ENCODE assay signal across 9 cellular contexts in the genomic region with DNA sequence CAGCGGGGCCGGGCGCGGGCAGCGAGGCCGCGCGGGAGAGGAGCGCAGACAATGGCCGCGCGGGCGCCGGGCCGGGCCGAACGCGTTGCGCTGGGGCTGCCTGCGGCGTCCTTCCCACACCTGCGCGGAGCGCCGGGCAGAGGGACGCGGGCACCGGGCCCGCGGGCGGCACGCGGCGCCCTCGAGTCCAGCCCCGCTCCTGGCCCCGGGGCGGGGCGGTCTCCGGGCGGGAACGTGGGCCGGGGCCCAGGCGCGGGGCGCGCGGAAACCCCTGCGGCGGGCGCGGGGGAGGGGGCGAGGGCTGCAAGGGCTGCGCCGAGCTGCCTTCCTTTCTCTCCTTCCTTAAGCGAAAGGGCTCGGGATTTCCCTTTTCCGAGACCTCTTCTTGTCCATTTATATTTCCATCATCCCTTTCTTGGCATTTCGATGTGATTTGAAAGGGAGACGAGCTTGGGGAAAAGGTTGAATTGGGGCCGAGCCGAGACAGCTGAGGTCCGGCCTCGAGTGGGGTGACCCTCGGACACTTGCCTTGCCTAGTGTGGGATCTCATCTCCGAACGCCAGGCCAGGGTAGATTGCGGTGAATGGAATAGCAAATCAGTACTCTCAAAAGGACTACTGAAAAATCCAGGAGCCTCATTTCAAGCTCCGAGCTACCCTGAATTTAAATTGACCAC. TPM values are rescaled to one million over a fixed set of nuclear protein-coding genes. Genes with fewer than 3 reads are reported as not detected.
DNase-seq lines count a peak whose midpoint lies in the region; ATAC-seq and TF ChIP-seq lines count a peak whose summit lies in the region.
"Had no signal": no experiment of that assay in that cellular context is flagged by ENCODE, and none has a peak within 500 bp of the region (broad histone marks: within the 10 kb centered on the region; RNA-seq: fewer than 3 reads in every experiment).

No MANE protein-coding gene starts in this region.

- peak; percentile 23 for ATAC-seq in CD8-positive, alpha-beta T cell
- ATAC-seq in GM19025 (IDR thresholded peaks at IDR 0.05; ENCODE audit: low read depth, unreplicated experiment), result peak; percentile 39
- peak; percentile 34 for ATAC-seq in HG03139 (IDR thresholded peaks at IDR 0.05; ENCODE audit: unreplicated experiment)

- H3K36me3 ChIP-seq in CD8-positive, alpha-beta T cell (ENCODE audit: insufficient read depth, low read length), result no peaks in the 10 kb centered on the region
- no peaks in the 10 kb centered on the region for H3K36me3 ChIP-seq in Peyer's patch
- H3K36me3 ChIP-seq in colonic mucosa, result no peaks in the 10 kb centered on the region
- H3K36me3 ChIP-seq in tibial artery, result no peaks in the 10 kb centered on the region

- H3K27me3 Mint-ChIP-seq in CD8-positive, alpha-beta T cell (ENCODE audit: low read depth), result peaks cover 17% of the 10 kb centered on the region

- H3K27me3 ChIP-seq in CD8-positive, alpha-beta T cell (ENCODE audit: insufficient read depth, low read length), result no peaks in the 10 kb centered on the region
- H3K27me3 ChIP-seq in Peyer's patch, result no peaks in the 10 kb centered on the region
- H3K27me3 ChIP-seq in colonic mucosa, result no peaks in the 10 kb centered on the region
- no peaks in the 10 kb centered on the region for H3K27me3 ChIP-seq in tibial artery

- TF ChIP-seq CTCF in CD8-positive, alpha-beta T cell (IDR thresholded peaks at IDR 0.05), result no peak
- TF ChIP-seq CTCF in Peyer's patch (IDR thresholded peaks at IDR 0.05) (no peak), colonic mucosa (IDR thresholded peaks at IDR 0.05) (no peak), tibial artery (IDR thresholded peaks at IDR 0.05) (no peak)

- H3K9me3 Mint-ChIP-seq in CD8-positive, alpha-beta T cell, result no peaks in the 10 kb centered on the region

- no peaks in the 10 kb centered on the region for H3K9me3 ChIP-seq in CD8-positive, alpha-beta T cell (ENCODE audit: low read length)
- H3K9me3 ChIP-seq in Peyer's patch, result no peaks in the 10 kb centered on the region
- no peaks in the 10 kb centered on the region for H3K9me3 ChIP-seq in colonic mucosa
- no peaks in the 10 kb centered on the region for H3K9me3 ChIP-seq in tibial artery

- DNase-seq in CD8-positive, alpha-beta T cell, result no peak
- DNase-seq in Peyer's patch, result peak in 1 of 3 donors; percentile 61
- DNase-seq in colonic mucosa, result peak; percentile 31
- DNase-seq in lung microvascular endothelial cell (ENCODE audit: low read depth in 2 of 2), result peak; percentile 12 to 36
- DNase-seq in tibial artery, result no peak
- no peak for DNase-seq in stimulated activated naive CD4-positive, alpha-beta T cell treated with Interleukin-2 at 50 U/mL for 16 hours (lab: John Stamatoyannopoulos, UW)

- peak overlapping the region; percentile 76 for H3K4me3 Mint-ChIP-seq in CD8-positive, alpha-beta T cell

- peaks cover 19% of the 10 kb centered on the region for H3K4me1 Mint-ChIP-seq in CD8-positive, alpha-beta T cell (ENCODE audit: low read depth)

- no peak for TF ChIP-seq POLR2A in Peyer's patch (IDR thresholded peaks at IDR 0.05)

- peak overlapping the region; percentile 36 for H3K4me3 ChIP-seq in CD8-positive, alpha-beta T cell (ENCODE audit: low read depth, low read length)
- H3K4me3 ChIP-seq in Peyer's patch (peak overlapping the region; percentile 58 to 84 (median 75)), colonic mucosa (peak overlapping the region; percentile 81), tibial artery (peak overlapping the region; percentile 75 to 89)

- peaks cover 13% of the 10 kb centered on the region for H3K4me1 ChIP-seq in CD8-positive, alpha-beta T cell (ENCODE audit: insufficient read depth, low read length)
- peaks cover 0 to 6% (median 3%) of the 10 kb centered on the region in 4 donors for H3K4me1 ChIP-seq in Peyer's patch
- H3K4me1 ChIP-seq in colonic mucosa, result no peaks in the 10 kb centered on the region
- peaks cover 0 to 46% (median 10%) of the 10 kb centered on the region in 4 donors for H3K4me1 ChIP-seq in tibial artery

- intact Hi-C loops in CD8-positive, alpha-beta T cell (cut with DNase I, micrococcal nuclease), result loop anchor here in 1 of 2 experiments (5.0 kb wide), 1 partner anchor 42 kb away; a partner anchor contains a TSS
- intact Hi-C loops in colonic mucosa (cut with DNase I) (loop anchor here (5.0 kb wide), 1 partner anchor 37 kb away; no protein-coding TSS in a partner anchor), tibial artery (cut with DNase I; ENCODE audit: low total_unique reads) (no loop called here)

- H3K27ac ChIP-seq in CD8-positive, alpha-beta T cell (ENCODE audit: low read depth, low read length), result no peak overlapping the region
- peak overlapping the region in 2 of 4 donors; percentile 70 to 84 for H3K27ac ChIP-seq in Peyer's patch
- no peak overlapping the region for H3K27ac ChIP-seq in colonic mucosa
- peak overlapping the region; percentile 53 to 74 for H3K27ac ChIP-seq in tibial artery

- peak overlapping the region; percentile 63 to 73 for H3K9ac ChIP-seq in colonic mucosa (ENCODE audit: low read depth in 2 of 2, low read length in 2 of 2)

- CTCF ChIA-PET in CD8-positive, alpha-beta T cell (lab: Charles Lee), result no interaction called here

- H3K36me3 Mint-ChIP-seq in CD8-positive, alpha-beta T cell, result no peaks in the 10 kb centered on the region

- POLR2A ChIA-PET in CD8-positive, alpha-beta T cell (lab: Charles Lee), result interaction anchor here (0.6 kb wide), 1 partner anchor 133 kb away, joined by 3 read pairs; no protein-coding TSS in a partner anchor

- H3K27ac Mint-ChIP-seq in CD8-positive, alpha-beta T cell, result no peak overlapping the region

RNA-seq across cellular contexts. Expression of a gene that starts 0.7 kb away (rescaled TPM):
- under 1 TPM; 0.35 to 0.36 TPM for total RNA-seq in CD8-positive, alpha-beta T cell
- 10 to 100 TPM; 10.6 to 43.7 (median 17.2) TPM for total RNA-seq in Peyer's patch
- total RNA-seq in colonic mucosa, result 10 to 100 TPM in 1 of 2 donors, 1 to 10 TPM in 1; 7.1 to 15.6 TPM
- 14.4 and 21.8 TPM in 2 replicates for total RNA-seq in lung microvascular endothelial cell

RNA-seq across cellular contexts. Expression of a gene that starts 40.0 kb away (rescaled TPM):
- total RNA-seq in CD8-positive, alpha-beta T cell, result 1 to 10 TPM; 2.3 TPM
- total RNA-seq in Peyer's patch (1 to 10 TPM; 5.4 to 9.9 (median 6.9) TPM), colonic mucosa (1 to 10 TPM; 5.3 to 7.0 TPM), lung microvascular endothelial cell (1.7 and 2.6 TPM in 2 replicates)

RNA-seq across cellular contexts. Expression of a gene that starts 40.1 kb away (rescaled TPM):
- 1 to 10 TPM in 1 of 2 experiments, under 1 TPM in 1; 0.95 to 1.4 TPM for total RNA-seq in CD8-positive, alpha-beta T cell
- not detected for total RNA-seq in Peyer's patch
- not detected for total RNA-seq in colonic mucosa
- total RNA-seq in lung microvascular endothelial cell, result not detected in 2 replicates
- total RNA-seq: T-helper 2 cell treated with Interferon-gamma antibody and Interleukin-4, amounts not matched to agents 100 ng/mL and 5 ng/mL, for 36 hours had no signal

Comparison
In these comparisons a context has a peak if more than half of its experiments do, and no peak if none do; other contexts are left out.
1. DNase-seq: peak in colonic mucosa (single experiment) and lung microvascular endothelial cell (2 of 2); none in CD8-positive, alpha-beta T cell (0 of 7), tibial artery (0 of 2) and stimulated activated naive CD4-positive, alpha-beta T cell treated with Interleukin-2 at 50 U/mL for 16 hours (single experiment).
2. H3K27ac ChIP-seq: peak in tibial artery (2 of 2); none in CD8-positive, alpha-beta T cell (single experiment) and colonic mucosa (single experiment).
3. RNA of a gene that starts 0.7 kb away (total RNA-seq): 14.4 to 21.8 TPM in lung microvascular endothelial cell, 10.6 to 43.7 TPM in Peyer's patch and 7.1 to 15.6 TPM in colonic mucosa; 0.35 to 0.36 TPM in CD8-positive, alpha-beta T cell; every median in the first group is over 4 times any median in the second.
4. Peak in every context shown above with its lines, with median percentiles within 50 percentile points of each other: ATAC-seq and H3K4me3 ChIP-seq.